17 cellular contexts compared by ENCODE assay signal in the genomic region with DNA sequence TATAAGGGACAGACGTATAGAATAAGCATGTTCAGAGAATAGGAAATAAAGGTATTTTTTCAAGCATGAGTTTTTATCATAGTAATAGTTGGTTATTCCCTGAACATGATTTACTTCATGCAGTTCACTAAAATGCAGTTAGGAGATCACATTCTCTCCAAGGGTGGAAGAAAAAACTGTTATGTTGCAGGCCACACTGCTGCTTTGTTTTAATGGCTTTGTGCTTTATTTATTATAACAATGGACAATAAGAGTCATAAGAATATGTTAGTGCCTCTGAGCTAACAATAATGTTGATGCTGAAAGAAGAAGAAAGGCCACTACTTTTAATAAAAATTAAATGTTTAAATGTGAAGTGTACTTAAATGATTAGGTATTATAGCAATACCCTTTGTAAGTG.
DNase-seq lines count a peak whose midpoint lies in the region; FAIRE-seq and TF ChIP-seq lines count a peak whose summit lies in the region.
"Had no signal": no experiment of that assay in that cellular context is flagged by ENCODE, and none has a peak within 500 bp of the region (broad histone marks: within the 10 kb centered on the region; RNA-seq: fewer than 3 reads in every experiment).

No MANE protein-coding gene starts in this region.

- peak overlapping the region; percentile 99 for H3K27ac ChIP-seq in angular gyrus (ENCODE audit: low read depth, low read length)
- no peak overlapping the region for H3K27ac ChIP-seq in hepatocyte

- H2AFZ ChIP-seq in hepatocyte: no peak overlapping the region

- DNase-seq in frontal cortex (ENCODE audit: low spot score in 2 of 2) (no peak), medulla oblongata (ENCODE audit: extremely low spot score) (peak; percentile 71), superior temporal gyrus (ENCODE audit: extremely low spot score) (peak; percentile 91), hepatocyte (ENCODE audit: low spot score) (no peak), NCI-H2081 treated with DMSO at 0.1 percent for 48 hours (lab: John Stamatoyannopoulos, UW) (no peak), NCI-H510A treated with DMSO at 0.1 percent for 48 hours (lab: John Stamatoyannopoulos, UW) (no peak), HCEC 1CT (no peak)
- DNase-seq: ACHN; CD4-positive, alpha-beta T cell; DMS79; EL; GOT3; H9 had no signal

- H3K9me3 ChIP-seq in hepatocyte (ENCODE audit: low read depth): no peaks in the 10 kb centered on the region

- H3K4me2 ChIP-seq in hepatocyte: no peak overlapping the region

- no peaks in the 10 kb centered on the region for H3K79me2 ChIP-seq in hepatocyte

- no peaks in the 10 kb centered on the region for H3K36me3 ChIP-seq in hepatocyte (replicated peaks; ENCODE audit: insufficient read depth, low read depth)

- TF ChIP-seq CTCF in hepatocyte (IDR thresholded peaks at IDR 0.05; ENCODE audit: poor library complexity): no peak

- H3K4me1 ChIP-seq in hepatocyte (ENCODE audit: insufficient read depth): no peaks in the 10 kb centered on the region

- peak; percentile 89 for FAIRE-seq in frontal cortex (lab: Jason Lieb, UNC)
- FAIRE-seq: G401.6, GM12892, GM19239 had no signal

- WGBS in hepatocyte (ENCODE audit: low lambda C conversion rate, missing lambda C conversion rate): 100% methylated on average over 1 of the region's 1 CpG

- H3K4me3 ChIP-seq in hepatocyte: no peak overlapping the region

- no peaks in the 10 kb centered on the region for H3K9me2 ChIP-seq in hepatocyte (replicated peaks; ENCODE audit: insufficient read depth)

- H3K27me3 ChIP-seq in hepatocyte: no peaks in the 10 kb centered on the region

- H4K20me1 ChIP-seq in hepatocyte (ENCODE audit: insufficient read depth, poor library complexity, severe bottlenecking): no peaks in the 10 kb centered on the region

Comparison
In these comparisons a context has a peak if more than half of its experiments do, and no peak if none do; other contexts are left out.
1. DNase-seq: peak in medulla oblongata (single experiment) and superior temporal gyrus (single experiment); none in frontal cortex (0 of 2), hepatocyte (single experiment), NCI-H2081 treated with DMSO at 0.1 percent for 48 hours (single experiment), NCI-H510A treated with DMSO at 0.1 percent for 48 hours (single experiment) and HCEC 1CT (single experiment).